ENCODE assay signal across 14 cellular contexts in genomic region chr7:24135003-24135817, GRCh38.
DNase-seq lines count a peak whose midpoint lies in the region; ATAC-seq, FAIRE-seq and TF ChIP-seq lines count a peak whose summit lies in the region.
"Had no signal": no experiment of that assay in that cellular context is flagged by ENCODE, and none has a peak within 500 bp of the region (broad histone marks: within the 10 kb centered on the region; RNA-seq: fewer than 3 reads in every experiment).

No MANE protein-coding gene starts in this region.

- H3K36me3 Mint-ChIP-seq in glutamatergic neuron (ENCODE audit: unreplicated experiment), result no peaks in the 10 kb centered on the region
- H3K36me3 Mint-ChIP-seq: type B pancreatic cell had no signal

- POLR2A ChIA-PET in GM12878 (lab: Charles Lee), result no interaction called here

- BruUV-seq in GM12878 (replicated peaks; lab: Mats Ljungman, UMichigan), result no TSS peak

- SMC1A ChIA-PET in GM12878 (lab: Charles Lee; ENCODE audit: uncharacterized antibody, unreplicated experiment), result no interaction called here

- H3K9me3 ChIP-seq in GM12878 (replicated peaks; ENCODE audit: control insufficient read depth, insufficient read depth, low read length) (no peaks in the 10 kb centered on the region), transverse colon (no peaks in the 10 kb centered on the region)

- no peak for FAIRE-seq in GM12878 (lab: Jason Lieb, UNC)

- no peak overlapping the region for H3K4me2 ChIP-seq in GM12878 (ENCODE audit: control insufficient read depth, insufficient read depth)
- H3K4me2 ChIP-seq: PC-9 had no signal

- TF ChIP-seq EP300 in GM12878 (IDR thresholded peaks at IDR 0.05; ENCODE audit: borderline replicate concordance in 1 of 2, control insufficient read depth in 1 of 2, low read depth in 2 of 2, low read length in 2 of 2) (no peak), transverse colon (IDR thresholded peaks at IDR 0.05; ENCODE audit: low read depth) (no peak)

- no peaks in the 10 kb centered on the region for H3K36me3 ChIP-seq in GM12878 (ENCODE audit: control insufficient read depth in 2 of 2, insufficient read depth in 2 of 2, low read length in 1 of 2)
- H3K36me3 ChIP-seq in transverse colon, result no peaks in the 10 kb centered on the region

- WGBS in GM12878 (ENCODE audit: insufficient coverage, insufficient replicate concordance, low lambda C conversion rate, missing lambda C conversion rate), result 0% methylated on average over 4 of the region's 4 CpGs
- 72% methylated on average over 3 to 4 of the region's 4 CpGs for WGBS in transverse colon (ENCODE audit: low coverage in 1 of 2), 2 donors

- in situ Hi-C loops in GM12878 (cut with MboI), result no loop called here
- in situ Hi-C loops in transverse colon (cut with MboI; ENCODE audit: low pct_ligation_motif_present in 1 of 4, low pct_unique_long_range_greater_than_20kb in 1 of 4, low sequenced_read_pairs in 3 of 4), result no loop called here

- TF ChIP-seq CTCF in GM12878 (IDR thresholded peaks at IDR 0.05 in 2 of 3, conservative IDR thresholded peaks at IDR 0.05 in 1 of 3; ENCODE audit: control insufficient read depth in 2 of 3, extremely low read depth in 1 of 3, insufficient read depth in 1 of 3, low read depth in 3 of 3, low read length in 3 of 3) (no peak), transverse colon (IDR thresholded peaks at IDR 0.05) (no peak), glutamatergic neuron (IDR thresholded peaks at IDR 0.05; ENCODE audit: partially characterized antibody, unreplicated experiment) (no peak), coronary artery (IDR thresholded peaks at IDR 0.05) (no peak)

- CTCF ChIA-PET in GM12878 (lab: Yijun Ruan, JAX), result no interaction called here

- H3K27ac Mint-ChIP-seq in glutamatergic neuron (ENCODE audit: unreplicated experiment), result no peak overlapping the region
- H3K27ac Mint-ChIP-seq: effector memory CD8-positive, alpha-beta T cell; type B pancreatic cell had no signal

- peak; percentile 56 for DNase-seq in GM12878 (ENCODE audit: low read depth, low spot score)
- DNase-seq in transverse colon, result no peak
- no peak for DNase-seq in NCI-H226
- no peak for DNase-seq in glutamatergic neuron
- DNase-seq in coronary artery (ENCODE audit: low spot score), result no peak
- DNase-seq: Calu3; effector memory CD8-positive, alpha-beta T cell; PC-9; T-helper 9 cell had no signal

- no peaks in the 10 kb centered on the region for H3K9me3 Mint-ChIP-seq in glutamatergic neuron (ENCODE audit: unreplicated experiment)
- H3K9me3 Mint-ChIP-seq: effector memory CD8-positive, alpha-beta T cell; type B pancreatic cell had no signal

- no peaks in the 10 kb centered on the region for H4K20me1 ChIP-seq in GM12878 (ENCODE audit: control insufficient read depth, insufficient read depth)

- TF ChIP-seq RAD21 in GM12878 (IDR thresholded peaks at IDR 0.05; ENCODE audit: insufficient read depth, low read depth, low read length), result no peak

- H3K4me3 ChIP-seq in GM12878, result no peak overlapping the region
- H3K4me3 ChIP-seq in transverse colon, result no peak overlapping the region
- H3K4me3 ChIP-seq in coronary artery, result no peak overlapping the region
- H3K4me3 ChIP-seq: lung, PC-9 had no signal

- H3K27me3 ChIP-seq in GM12878 (replicated peaks in 1 of 2; ENCODE audit: control insufficient read depth in 2 of 2, insufficient read depth in 2 of 2, low read length in 1 of 2) (no peaks in the 10 kb centered on the region; a peak in 1 of 4 replicates), transverse colon (no peaks in the 10 kb centered on the region)

- H3K4me1 ChIP-seq in GM12878 (ENCODE audit: control insufficient read depth, insufficient read depth, low read length), result peaks cover 8% of the 10 kb centered on the region; the same call in 1 of the 2 replicates
- H3K4me1 ChIP-seq in transverse colon, result no peaks in the 10 kb centered on the region

- no peak overlapping the region for H3K9ac ChIP-seq in GM12878 (ENCODE audit: control insufficient read depth, insufficient read depth, low read length)

- intact Hi-C loops in GM12878 (cut with micrococcal nuclease; ENCODE audit: unreplicated experiment) (no loop called here), transverse colon (cut with DNase I; ENCODE audit: low total_unique reads) (no loop called here)

- no peak overlapping the region for H2AFZ ChIP-seq in GM12878 (ENCODE audit: control insufficient read depth, low read depth, low read length)
- H2AFZ ChIP-seq: PC-9 had no signal

- no peaks in the 10 kb centered on the region for H3K4me1 Mint-ChIP-seq in glutamatergic neuron (ENCODE audit: low read depth, unreplicated experiment)

- H3K27ac ChIP-seq in GM12878 (ENCODE audit: control insufficient read depth, insufficient read depth) (no peak overlapping the region), transverse colon (no peak overlapping the region), coronary artery (no peak overlapping the region)
- H3K27ac ChIP-seq: PC-9 had no signal

- no peak overlapping the region for H3K4me3 Mint-ChIP-seq in glutamatergic neuron (ENCODE audit: unreplicated experiment)
- H3K4me3 Mint-ChIP-seq: effector memory CD8-positive, alpha-beta T cell; type B pancreatic cell had no signal

- ATAC-seq in GM18907 (IDR thresholded peaks at IDR 0.05; ENCODE audit: unreplicated experiment) (peak; percentile 84), GM21526 (IDR thresholded peaks at IDR 0.05; ENCODE audit: low FRiP score, unreplicated experiment) (peak; percentile 45), HG03103 (IDR thresholded peaks at IDR 0.05; ENCODE audit: low read depth, unreplicated experiment) (peak; percentile 53), GM12878 (peak; percentile 79)
- ATAC-seq: effector memory CD8-positive, alpha-beta T cell had no signal

- no peaks in the 10 kb centered on the region for H3K79me2 ChIP-seq in GM12878 (ENCODE audit: control insufficient read depth, insufficient read depth, low read length)

- TF ChIP-seq POLR2A in GM12878 (IDR thresholded peaks at IDR 0.05; ENCODE audit: low read depth, low read length) (no peak), transverse colon (IDR thresholded peaks at IDR 0.05) (no peak)

- RAD21 ChIA-PET in GM12878 (lab: Charles Lee; ENCODE audit: unreplicated experiment), result no interaction called here

- no peaks in the 10 kb centered on the region for H3K27me3 Mint-ChIP-seq in glutamatergic neuron (ENCODE audit: unreplicated experiment)

TF ChIP-seq in GM12878, 131 proteins besides CTCF, POLR2A, EP300 and RAD21:
- TF ChIP-seq IKZF1 (conservative IDR thresholded peaks at IDR 0.05) (0 out of 2 replicates have a peak, but pooled peaks have one; percentile 19), ASH2L (IDR thresholded peaks at IDR 0.05; ENCODE audit: borderline replicate concordance, low read depth) (no peak), RUNX3 (IDR thresholded peaks at IDR 0.05; ENCODE audit: low read length) (peak; percentile 27; the same call in 1 of the 2 replicates), LARP7 (IDR thresholded peaks at IDR 0.05) (no peak)
